In the genomic region with DNA sequence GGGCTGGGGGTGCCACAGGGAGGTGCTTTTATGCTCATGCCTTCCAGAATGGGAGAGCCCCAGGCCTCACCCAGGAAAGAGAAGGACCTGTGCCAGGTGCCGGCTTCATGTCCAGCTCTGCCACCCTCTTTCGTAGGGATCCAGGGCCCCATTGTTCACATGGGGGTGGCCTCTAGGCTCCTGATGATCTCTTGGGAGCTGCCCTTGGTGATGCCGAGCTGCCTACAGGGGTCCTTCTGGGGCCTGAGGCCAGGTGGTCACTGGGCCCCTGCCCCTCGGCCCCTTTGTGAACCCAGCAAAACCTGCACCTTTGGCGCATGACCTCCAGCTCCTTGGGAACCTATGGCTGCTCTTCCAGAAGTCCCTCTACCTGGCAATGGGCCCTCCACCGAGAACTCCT, we compare ENCODE assay signal across 26 cellular contexts. TPM values are rescaled to one million over a fixed set of nuclear protein-coding genes. Genes with fewer than 3 reads are reported as not detected.
DNase-seq lines count a peak whose midpoint lies in the region; ATAC-seq, FAIRE-seq and TF ChIP-seq lines count a peak whose summit lies in the region.
"Had no signal": no experiment of that assay in that cellular context is flagged by ENCODE, and none has a peak within 500 bp of the region (broad histone marks: within the 10 kb centered on the region; RNA-seq: fewer than 3 reads in every experiment).

No MANE protein-coding gene starts in this region.

- DNase-seq in left ventricle myocardium inferior (no peak), right cardiac atrium (no peak), neural progenitor cell (ENCODE audit: low spot score) (no peak), H54 (ENCODE audit: insufficient read length, low spot score) (no peak), NCI-H345 treated with DMSO at 0.1 percent for 48 hours (lab: John Stamatoyannopoulos, UW; ENCODE audit: unreplicated experiment) (no peak)
- no peak for DNase-seq in activated naive CD8-positive, alpha-beta T cell treated with anti-CD3 and anti-CD28 coated beads for 36 hours
- DNase-seq in stimulated activated CD4-positive, alpha-beta T cell treated with anti-CD3 and anti-CD28 coated beads, Interleukin-15, amount 100 ng/mL, for 24 hours: no peak
- DNase-seq: CD4-positive, CD25-positive, alpha-beta regulatory T cell; DND-41; NCI-H1694; NCI-H2081; NCI-H2171 treated with DMSO at 0.1 percent for 48 hours; NCI-H446; NCI-H526; OCI-M1; SIG-M5; SK-N-SH had no signal

- H3K79me2 ChIP-seq in neural progenitor cell (ENCODE audit: low read depth): no peaks in the 10 kb centered on the region

- peaks cover 6% of the 10 kb centered on the region for H3K27me3 Mint-ChIP-seq in neural progenitor cell (ENCODE audit: insufficient read depth, low read depth)
- no peaks in the 10 kb centered on the region for H3K27me3 Mint-ChIP-seq in activated naive CD8-positive, alpha-beta T cell treated with anti-CD3 and anti-CD28 coated beads for 36 hours
- H3K27me3 Mint-ChIP-seq: B cell; CD4-positive, CD25-positive, alpha-beta regulatory T cell; IgD-negative memory B cell had no signal

- H3K4me1 ChIP-seq in left ventricle myocardium inferior (peaks cover 23% of the 10 kb centered on the region), right cardiac atrium (ENCODE audit: control insufficient read depth, insufficient read depth, low read length) (no peaks in the 10 kb centered on the region), neural progenitor cell (no peaks in the 10 kb centered on the region)

- intact Hi-C loops in left ventricle myocardium inferior (cut with micrococcal nuclease): no loop called here
- intact Hi-C loops in right cardiac atrium (cut with DNase I): loop anchor here in 1 of 4 donors (10.0 kb wide), 1 partner anchor 170 kb away; no protein-coding TSS in a partner anchor

- H3K27ac Mint-ChIP-seq in neural progenitor cell: peak overlapping the region; percentile 31
- no peak overlapping the region for H3K27ac Mint-ChIP-seq in activated naive CD8-positive, alpha-beta T cell treated with anti-CD3 and anti-CD28 coated beads for 36 hours
- H3K27ac Mint-ChIP-seq: B cell, GM23338, IgD-negative memory B cell had no signal

- H3K27me3 ChIP-seq in left ventricle myocardium inferior (ENCODE audit: low read depth) (no peaks in the 10 kb centered on the region), right cardiac atrium (ENCODE audit: control insufficient read depth, insufficient read depth) (no peaks in the 10 kb centered on the region), neural progenitor cell (no peaks in the 10 kb centered on the region)

- no peaks in the 10 kb centered on the region for H4K20me1 ChIP-seq in neural progenitor cell (ENCODE audit: low read depth)

- H3K36me3 Mint-ChIP-seq in neural progenitor cell: peaks cover 3% of the 10 kb centered on the region
- no peaks in the 10 kb centered on the region for H3K36me3 Mint-ChIP-seq in activated naive CD8-positive, alpha-beta T cell treated with anti-CD3 and anti-CD28 coated beads for 36 hours
- H3K36me3 Mint-ChIP-seq: IgD-negative memory B cell had no signal

- 90% methylated on average over 6 of the region's 6 CpGs for WGBS in right cardiac atrium

- H3K9me3 Mint-ChIP-seq in neural progenitor cell: peaks cover 21% of the 10 kb centered on the region
- peaks cover under 1% of the 10 kb centered on the region for H3K9me3 Mint-ChIP-seq in activated naive CD8-positive, alpha-beta T cell treated with anti-CD3 and anti-CD28 coated beads for 36 hours

- H3K27ac ChIP-seq in left ventricle myocardium inferior (replicated peaks): peak overlapping the region; percentile 87
- H3K27ac ChIP-seq in right cardiac atrium (ENCODE audit: low read length): no peak overlapping the region
- peak overlapping the region; percentile 68 for H3K27ac ChIP-seq in VCaP
- no peak overlapping the region for H3K27ac ChIP-seq in neural progenitor cell

- H3K4me3 ChIP-seq in left ventricle myocardium inferior: no peak overlapping the region
- no peak overlapping the region for H3K4me3 ChIP-seq in right cardiac atrium (ENCODE audit: low read length)
- H3K4me3 ChIP-seq in neural progenitor cell: no peak overlapping the region
- H3K4me3 ChIP-seq: GM12878, GM23338 had no signal

- ATAC-seq in right cardiac atrium: no peak
- ATAC-seq: GM12878, GM23338, HCT116 had no signal

- H3K4me3 Mint-ChIP-seq in neural progenitor cell: no peak overlapping the region
- H3K4me3 Mint-ChIP-seq in activated naive CD8-positive, alpha-beta T cell treated with anti-CD3 and anti-CD28 coated beads for 36 hours: no peak overlapping the region
- H3K4me3 Mint-ChIP-seq: B cell; CD4-positive, CD25-positive, alpha-beta regulatory T cell; GM23338 had no signal

- H3K4me2 ChIP-seq in neural progenitor cell: no peak overlapping the region
- H3K4me2 ChIP-seq: GM23338, SK-N-SH had no signal

- no peak for FAIRE-seq in H54 (lab: Jason Lieb, UNC)
- FAIRE-seq: A204.1, GM12878 had no signal

- no peak for TF ChIP-seq POLR2A in H54 (IDR thresholded peaks at IDR 0.05; ENCODE audit: low read depth, low read length)

- peaks cover 5% of the 10 kb centered on the region for H3K9me3 ChIP-seq in left ventricle myocardium inferior (replicated peaks)
- H3K9me3 ChIP-seq in right cardiac atrium (ENCODE audit: control insufficient read depth, low read length): no peaks in the 10 kb centered on the region
- H3K9me3 ChIP-seq in neural progenitor cell (ENCODE audit: low read depth): no peaks in the 10 kb centered on the region
- H3K9me3 ChIP-seq: SK-N-SH had no signal

- no peak overlapping the region for H3K9ac ChIP-seq in neural progenitor cell
- H3K9ac ChIP-seq: SK-N-SH had no signal

- no peak overlapping the region for H2AFZ ChIP-seq in neural progenitor cell (replicated peaks)
- H2AFZ ChIP-seq: GM23338 had no signal

- H3K4me1 Mint-ChIP-seq in neural progenitor cell: peaks cover 27% of the 10 kb centered on the region
- H3K4me1 Mint-ChIP-seq in activated naive CD8-positive, alpha-beta T cell treated with anti-CD3 and anti-CD28 coated beads for 36 hours: no peaks in the 10 kb centered on the region
- H3K4me1 Mint-ChIP-seq: B cell, GM23338, IgD-negative memory B cell had no signal

- H3K36me3 ChIP-seq in left ventricle myocardium inferior (no peaks in the 10 kb centered on the region), neural progenitor cell (no peaks in the 10 kb centered on the region)

- no peak for TF ChIP-seq CTCF in left ventricle myocardium inferior (IDR thresholded peaks at IDR 0.05; ENCODE audit: borderline replicate concordance)
- no peak for TF ChIP-seq CTCF in VCaP (conservative IDR thresholded peaks at IDR 0.05)
- TF ChIP-seq CTCF in neural progenitor cell (IDR thresholded peaks at IDR 0.05): no peak

- H3F3A ChIP-seq in neural progenitor cell (ENCODE audit: low read depth): no peaks in the 10 kb centered on the region

RNA-seq across cellular contexts. Expression of a gene that starts 41.4 kb away (rescaled TPM):
- total RNA-seq in left ventricle myocardium inferior (not detected), right cardiac atrium (under 1 TPM in 3 of 4 donors, not detected in 1; 0.17 to 0.56 (median 0.25) TPM), neural progenitor cell (ENCODE audit: low replicate concordance) (1.5 and 2.0 TPM in 2 replicates)
- polyA plus RNA-seq in right cardiac atrium: 0.07 TPM
- total RNA-seq in activated naive CD8-positive, alpha-beta T cell treated with anti-CD3 and anti-CD28 coated beads for 36 hours: under 1 TPM; 0.19 to 0.20 TPM
- total RNA-seq: M059J, RPMI7951 had no signal
- polyA plus RNA-seq: GM23338, IgD-negative memory B cell had no signal

Comparison
In these comparisons a context has a peak if more than half of its experiments do, and no peak if none do; other contexts are left out.
1. H3K27ac ChIP-seq: peak in left ventricle myocardium inferior (single experiment) and VCaP (single experiment); none in right cardiac atrium (single experiment) and neural progenitor cell (single experiment).